ENCODE assay signal across 8 cellular contexts in the genomic region with DNA sequence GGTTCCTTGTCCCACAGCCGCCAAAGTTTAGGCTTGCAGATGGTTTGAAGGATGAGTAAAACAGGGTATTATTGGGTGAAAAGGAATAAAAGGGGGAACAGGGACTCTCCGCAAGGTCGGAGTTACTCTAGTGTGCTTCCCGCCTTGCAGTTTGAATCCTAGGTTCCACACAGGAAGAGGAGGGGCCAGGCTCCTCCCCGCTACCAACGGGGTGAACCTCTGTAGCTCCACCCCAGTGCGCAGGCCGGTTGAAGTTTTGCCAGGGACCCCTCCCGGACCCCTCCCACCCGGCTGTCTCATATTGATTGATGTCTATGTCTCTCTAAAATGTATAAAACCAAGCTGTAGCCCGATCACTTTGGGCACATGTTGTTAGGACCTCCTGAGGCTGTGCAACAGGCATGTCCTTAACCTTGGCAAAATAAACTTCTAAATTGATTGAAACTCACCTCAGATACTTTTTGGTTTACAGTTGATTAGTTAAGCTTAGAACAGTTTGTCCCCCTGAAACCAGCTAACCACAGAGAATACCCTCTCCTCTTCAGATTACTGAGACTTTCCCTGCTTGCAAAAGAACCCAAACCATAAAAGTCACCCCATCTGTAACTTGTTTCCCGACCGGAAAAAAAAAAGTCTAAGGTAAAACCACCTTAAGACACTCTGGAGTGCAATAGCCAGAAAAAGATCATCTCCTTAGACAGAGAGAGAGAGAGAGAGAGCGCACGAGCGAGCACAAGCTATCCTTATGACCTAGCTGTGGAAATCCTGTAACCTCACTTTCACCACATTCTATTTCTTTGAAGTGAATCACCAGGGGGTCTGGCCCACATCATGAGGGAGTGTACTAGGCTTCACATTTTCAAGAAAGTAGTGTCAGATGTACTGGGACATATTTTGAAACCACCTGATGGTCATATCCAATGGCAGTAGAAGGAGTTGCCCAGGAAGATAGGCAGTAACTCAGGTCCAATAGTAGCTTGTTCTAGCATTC. TPM values are rescaled to one million over a fixed set of nuclear protein-coding genes. Genes with fewer than 3 reads are reported as not detected.
DNase-seq lines count a peak whose midpoint lies in the region; ATAC-seq and TF ChIP-seq lines count a peak whose summit lies in the region.

No MANE protein-coding gene starts in this region.

- H3K36me3 ChIP-seq in iPS-15b (ENCODE audit: control insufficient read depth, insufficient read depth, low read length), result no peaks in the 10 kb centered on the region

- no peaks in the 10 kb centered on the region for H3K9me3 ChIP-seq in iPS-15b (ENCODE audit: control insufficient read depth, insufficient read depth, low read length)

- no peaks in the 10 kb centered on the region for H3K27me3 ChIP-seq in iPS-15b (ENCODE audit: control insufficient read depth, insufficient read depth, low read length)

- peak; percentile 66 for ATAC-seq in GM21619 (IDR thresholded peaks at IDR 0.05; ENCODE audit: unreplicated experiment)
- no peak for ATAC-seq in HG02588 (IDR thresholded peaks at IDR 0.05; ENCODE audit: unreplicated experiment)

- TF ChIP-seq CTCF in GM12865 (IDR thresholded peaks at IDR 0.05; ENCODE audit: insufficient read depth, low read depth, low read length, missing control alignments), result no peak

- DNase-seq in GM12865 (ENCODE audit: low read depth) (peak; percentile 77), M059J (ENCODE audit: low read depth) (peak; percentile 50), DMS53 (lab: John Stamatoyannopoulos, UW) (no peak), epidermal melanocyte (ENCODE audit: insufficient read length, low spot score) (no peak), caudate nucleus (lab: John Stamatoyannopoulos, UW) (no peak)

- H3K9ac ChIP-seq in iPS-15b (ENCODE audit: low read depth, low read length), result peak overlapping the region; percentile 51

- H3K27ac ChIP-seq in caudate nucleus (ENCODE audit: low read depth, low read length), result no peak overlapping the region

- H3K4me1 ChIP-seq in iPS-15b (ENCODE audit: control insufficient read depth, insufficient read depth, low read length), result peaks cover 7% of the 10 kb centered on the region

- H3K4me3 ChIP-seq in GM12865 (ENCODE audit: low read depth, low read length) (peak overlapping the region; percentile 35), iPS-15b (ENCODE audit: low read depth, low read length) (peak overlapping the region; percentile 44)

RNA-seq across cellular contexts. Expression of gene GTF2F2, which starts 11.3 kb away (rescaled TPM):
- 31.4 and 49.6 TPM in 2 replicates for total RNA-seq in M059J (2014; rRNA removed; shearing (Covaris generic))

Comparison
In these comparisons a context has a peak if more than half of its experiments do, and no peak if none do; other contexts are left out.
1. DNase-seq: peak in GM12865 (single experiment) and M059J (single experiment); none in DMS53 (single experiment), epidermal melanocyte (single experiment) and caudate nucleus (0 of 61).